24 cellular contexts compared by ENCODE assay signal in the genomic region with DNA sequence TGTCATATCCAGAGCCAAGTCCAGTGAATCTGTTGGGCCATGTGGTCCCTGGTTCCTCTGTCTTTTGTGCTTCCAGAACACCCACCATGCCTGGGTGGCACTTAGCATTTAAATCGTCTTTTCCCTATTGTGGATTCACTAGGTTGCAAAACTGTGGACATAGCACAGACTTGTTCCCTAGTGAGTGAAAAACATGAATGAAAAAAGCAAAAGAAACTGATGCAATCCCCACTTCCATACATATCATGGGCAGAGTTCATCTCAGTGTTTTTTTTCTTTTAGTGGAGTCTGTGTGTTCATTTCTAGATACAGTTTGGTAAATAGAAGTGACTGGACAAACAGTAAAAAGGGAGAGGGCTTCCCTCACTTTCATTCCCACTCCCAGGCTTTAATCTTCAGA.
"Had no signal": no experiment of that assay in that cellular context is flagged by ENCODE, and none has a peak within 500 bp of the region (broad histone marks: within the 10 kb centered on the region; RNA-seq: fewer than 3 reads in every experiment).

No MANE protein-coding gene starts in this region.

- H3K4me1 ChIP-seq: right lobe of liver had no signal

- H3K27ac ChIP-seq: left ventricle myocardium inferior, neural progenitor cell, neutrophil, right atrium auricular region, right lobe of liver, suprapubic skin, thoracic aorta, tibial artery, uterus had no signal

- H3K27me3 ChIP-seq: neural progenitor cell, neutrophil, right atrium auricular region, right lobe of liver, suprapubic skin, tibial artery, uterus had no signal

- H3K4me3 ChIP-seq: left ventricle myocardium inferior, lung, neural progenitor cell, right atrium auricular region, right lobe of liver, smooth muscle cell, suprapubic skin, thoracic aorta, tibial artery, uterus had no signal

- DNase-seq: hypothalamus; islet precursor cell; left ventricle myocardium inferior; mesendoderm; naive B cell; natural killer cell; nephron progenitor cell; occipital lobe; right lobe of liver; stimulated activated CD4-positive, alpha-beta T cell treated with anti-CD3 and anti-CD28 coated beads, Interleukin-12 subunit alpha, Interleukin-12 subunit beta, amount 100 ng/mL, for 4 hours; stimulated activated CD4-positive, alpha-beta T cell treated with anti-CD3 and anti-CD28 coated beads, Interleukin-15, amount 100 ng/mL, for 24 hours; stimulated activated CD4-positive, alpha-beta T cell treated with anti-CD3 and anti-CD28 coated beads, Interleukin-2, amount 100 ng/mL, for 24 hours; stimulated activated CD4-positive, alpha-beta T cell treated with anti-CD3 and anti-CD28 coated beads, Interleukin-4, amount 100 ng/mL, for 1 hour; stimulated activated naive B cell treated with anti-CD40 and anti-IgM and Interleukin-4, amounts not matched to agents 10 μg/mL and 1 μg/mL and 100 μg/mL, for 72 hours; tibial artery; trophoblast cell; uterus had no signal

- H2AFZ ChIP-seq: neural progenitor cell had no signal

- H3K9ac ChIP-seq: neural progenitor cell had no signal

- H3K4me2 ChIP-seq: neural progenitor cell, smooth muscle cell had no signal

- ATAC-seq: natural killer cell; right lobe of liver; stimulated activated naive B cell treated with anti-CD40 and anti-IgM and Interleukin-4, amounts not matched to agents 10 μg/mL and 1 μg/mL and 100 μg/mL, for 72 hours had no signal

- H3K36me3 ChIP-seq: left ventricle myocardium inferior, neural progenitor cell, neutrophil, right atrium auricular region, right lobe of liver, suprapubic skin, thoracic aorta, tibial artery, uterus had no signal

- H3K9me3 ChIP-seq: left ventricle myocardium inferior, neutrophil, right atrium auricular region, right lobe of liver, suprapubic skin, thoracic aorta, tibial artery, uterus had no signal
